In genomic region chr6:3438190-3439167, GRCh38 we compare ENCODE assay signal across 11 cellular contexts. TPM values are rescaled to one million over a fixed set of nuclear protein-coding genes. Genes with fewer than 3 reads are reported as not detected.
A peak's percentile ranks its signal among the peaks of the same experiment; 100 is the strongest.
DNase-seq lines count a peak whose midpoint lies in the region; ATAC-seq and TF ChIP-seq lines count a peak whose summit lies in the region.
"Had no signal": no experiment of that assay in that cellular context is flagged by ENCODE, and none has a peak within 500 bp of the region (broad histone marks: within the 10 kb centered on the region; RNA-seq: fewer than 3 reads in every experiment).

No MANE protein-coding gene starts in this region.

- no peak overlapping the region for H3K27ac ChIP-seq in suprapubic skin

- H3K27ac Mint-ChIP-seq in chondrocyte (ENCODE audit: unreplicated experiment) (peak overlapping the region; percentile 96), nephron progenitor cell (peak overlapping the region; percentile 84)
- H3K27ac Mint-ChIP-seq: natural killer cell treated with Interleukin-12 subunit alpha and Interleukin-12 subunit beta and Interleukin-15 and Interleukin-18, amount 100 ng/mL, for 72 hours had no signal

- H3K36me3 ChIP-seq in suprapubic skin = no peaks in the 10 kb centered on the region

- DNase-seq in DMS153 (lab: John Stamatoyannopoulos, UW) = peak; percentile 65
- peak; percentile 75 to 86 for DNase-seq in NCI-H2081 (lab: John Stamatoyannopoulos, UW)
- no peak for DNase-seq in chondrocyte (ENCODE audit: low spot score)
- peak; percentile 47 for DNase-seq in nephron progenitor cell
- no peak for DNase-seq in T-helper 9 cell
- DNase-seq in suprapubic skin (ENCODE audit: low spot score in 2 of 2) = no peak
- DNase-seq: SK-N-SH; stimulated activated naive CD4-positive, alpha-beta T cell treated with Interleukin-2 at 50 U/mL for 16 hours had no signal

- H3K27me3 Mint-ChIP-seq in chondrocyte (ENCODE audit: low read depth) (no peaks in the 10 kb centered on the region), nephron progenitor cell (ENCODE audit: low read depth, poor library complexity) (peaks cover 13% of the 10 kb centered on the region)

- H3K9me3 Mint-ChIP-seq in chondrocyte (ENCODE audit: low read depth) (no peaks in the 10 kb centered on the region), nephron progenitor cell (peaks cover 18% of the 10 kb centered on the region)
- H3K9me3 Mint-ChIP-seq: natural killer cell treated with Interleukin-12 subunit alpha and Interleukin-12 subunit beta and Interleukin-15 and Interleukin-18, amount 100 ng/mL, for 72 hours had no signal

- H3K9me3 ChIP-seq in suprapubic skin = no peaks in the 10 kb centered on the region
- H3K9me3 ChIP-seq: SK-N-SH had no signal

- TF ChIP-seq CTCF in chondrocyte (IDR thresholded peaks at IDR 0.05) = no peak
- TF ChIP-seq CTCF in nephron progenitor cell (IDR thresholded peaks at IDR 0.05) = no peak
- TF ChIP-seq CTCF in suprapubic skin (IDR thresholded peaks at IDR 0.05) = no peak

- H3K27me3 ChIP-seq in suprapubic skin = no peaks in the 10 kb centered on the region

- H3K4me3 Mint-ChIP-seq in chondrocyte (ENCODE audit: unreplicated experiment) = peak overlapping the region; percentile 36
- H3K4me3 Mint-ChIP-seq in nephron progenitor cell = no peak overlapping the region
- H3K4me3 Mint-ChIP-seq: natural killer cell treated with Interleukin-12 subunit alpha and Interleukin-12 subunit beta and Interleukin-15 and Interleukin-18, amount 100 ng/mL, for 72 hours had no signal

- 59% methylated on average over 25 of the region's 26 CpGs for WGBS in suprapubic skin

- peaks cover 27% of the 10 kb centered on the region for H3K4me1 ChIP-seq in suprapubic skin

- peaks cover 14% of the 10 kb centered on the region for H3K36me3 Mint-ChIP-seq in chondrocyte (ENCODE audit: low read depth)
- H3K36me3 Mint-ChIP-seq in nephron progenitor cell (ENCODE audit: low read depth) = peaks cover 18% of the 10 kb centered on the region
- H3K36me3 Mint-ChIP-seq: natural killer cell treated with Interleukin-12 subunit alpha and Interleukin-12 subunit beta and Interleukin-15 and Interleukin-18, amount 100 ng/mL, for 72 hours had no signal

- no peak for ATAC-seq in HG02623 (IDR thresholded peaks at IDR 0.05; ENCODE audit: unreplicated experiment)
- ATAC-seq in HG02588 (IDR thresholded peaks at IDR 0.05; ENCODE audit: unreplicated experiment) = no peak
- ATAC-seq: natural killer cell treated with Interleukin-12 subunit alpha and Interleukin-12 subunit beta and Interleukin-15 and Interleukin-18, amount 100 ng/mL, for 72 hours had no signal

- no peak for TF ChIP-seq EP300 in suprapubic skin (IDR thresholded peaks at IDR 0.05)

- TF ChIP-seq POLR2A in suprapubic skin (IDR thresholded peaks at IDR 0.05) = no peak

- H3K4me1 Mint-ChIP-seq in chondrocyte (ENCODE audit: low read depth) (peaks cover 38% of the 10 kb centered on the region), nephron progenitor cell (peaks cover 52% of the 10 kb centered on the region)

- H3K4me3 ChIP-seq in suprapubic skin = no peak overlapping the region

RNA-seq across cellular contexts. Expression of gene SLC22A23, which starts 18.4 kb away (rescaled TPM):
- total RNA-seq in chondrocyte (10.9 to 36.4 TPM (median 35.8 TPM) in 3 replicates), suprapubic skin (10 to 100 TPM; 38.2 to 59.8 (median 48.1) TPM)

Comparison
In these comparisons a context has a peak if more than half of its experiments do, and no peak if none do; other contexts are left out.
1. DNase-seq: peak in DMS153 (single experiment), NCI-H2081 (2 of 2) and nephron progenitor cell (single experiment); none in chondrocyte (single experiment), T-helper 9 cell (single experiment) and suprapubic skin (0 of 2).